Comparison of ENCODE assay signal across 1 cellular context in genomic region chr22:42314709-42315391, GRCh38.
TF ChIP-seq lines count a peak whose summit lies in the region.

No MANE protein-coding gene starts in this region.

TF ChIP-seq in HCT116, 20 proteins besides CTCF, POLR2A, EP300 and RAD21 (continued from another document):
- TF ChIP-seq REST (IDR thresholded peaks at IDR 0.05; ENCODE audit: low read depth): no peak
- no peak for TF ChIP-seq YY1 (IDR thresholded peaks at IDR 0.05; ENCODE audit: extremely low read depth, insufficient replicate concordance, low read depth, low read length)
- TF ChIP-seq ELF1 (IDR thresholded peaks at IDR 0.05; ENCODE audit: borderline replicate concordance, low read depth): no peak
- TF ChIP-seq TCF7L2 (IDR thresholded peaks at IDR 0.05; ENCODE audit: borderline replicate concordance, extremely low read depth, insufficient read depth, insufficient read length): no peak
- no peak for TF ChIP-seq SP1 (IDR thresholded peaks at IDR 0.05; ENCODE audit: low read depth)
- TF ChIP-seq ZFX (IDR thresholded peaks at IDR 0.05): no peak
- no peak for TF ChIP-seq EZH2phosphoT487 (IDR thresholded peaks at IDR 0.05; ENCODE audit: borderline replicate concordance)
- no peak for TF ChIP-seq SRF (IDR thresholded peaks at IDR 0.05; ENCODE audit: low read depth)
- no peak for TF ChIP-seq CEBPB (IDR thresholded peaks at IDR 0.05; ENCODE audit: low read depth)
- no peak for TF ChIP-seq POLR2AphosphoS5 (IDR thresholded peaks at IDR 0.05; ENCODE audit: low read depth, low read length)
- no peak for TF ChIP-seq FOSL1 (IDR thresholded peaks at IDR 0.05; ENCODE audit: low read depth)
- TF ChIP-seq ZNF274 (IDR thresholded peaks at IDR 0.05; ENCODE audit: low read depth, low read length): no peak
- TF ChIP-seq MAX (IDR thresholded peaks at IDR 0.05): no peak
- TF ChIP-seq ZBTB33 (IDR thresholded peaks at IDR 0.05; ENCODE audit: extremely low read depth, insufficient replicate concordance, low read length): no peak
- TF ChIP-seq SIN3A (IDR thresholded peaks at IDR 0.05; ENCODE audit: low read depth): no peak
- TF ChIP-seq JUND (IDR thresholded peaks at IDR 0.05): no peak
- no peak for TF ChIP-seq EGR1 (IDR thresholded peaks at IDR 0.05; ENCODE audit: low read depth)
